In the genomic region with DNA sequence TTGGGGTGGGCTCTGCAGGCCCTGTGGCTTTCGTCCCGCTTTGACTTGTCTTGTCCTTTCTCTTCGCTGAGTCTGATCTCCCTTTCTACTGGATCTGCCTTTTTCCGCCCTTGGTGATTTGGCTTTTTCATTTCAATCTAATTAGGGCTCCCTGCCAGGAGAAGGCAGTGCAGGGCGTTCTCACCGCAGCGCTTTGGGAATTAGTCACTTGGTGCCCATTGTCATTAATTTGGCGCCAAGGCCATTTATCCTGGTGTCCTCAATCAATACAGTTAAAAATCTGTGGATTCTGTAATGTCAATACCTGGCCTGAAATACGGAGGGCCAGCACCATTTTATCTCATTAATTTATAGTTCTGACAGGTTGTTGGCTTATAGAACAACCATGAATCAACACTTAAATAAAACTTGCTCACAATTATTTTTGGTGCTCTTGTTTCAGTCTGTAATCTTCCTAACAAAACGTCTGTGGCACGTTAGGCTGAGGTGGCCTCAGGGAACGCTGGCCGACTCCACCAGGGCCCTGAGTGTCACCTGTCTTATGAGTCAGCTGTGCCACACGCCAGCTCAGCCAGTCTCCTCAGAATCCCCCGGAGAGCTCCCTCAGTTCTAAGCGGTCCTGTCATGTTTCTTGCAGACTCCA, we compare ENCODE assay signal across 17 cellular contexts.
A peak's percentile ranks its signal among the peaks of the same experiment; 100 is the strongest.
DNase-seq lines count a peak whose midpoint lies in the region; ATAC-seq and TF ChIP-seq lines count a peak whose summit lies in the region.
"Had no signal": no experiment of that assay in that cellular context is flagged by ENCODE, and none has a peak within 500 bp of the region (broad histone marks: within the 10 kb centered on the region; RNA-seq: fewer than 3 reads in every experiment).

No MANE protein-coding gene starts in this region.

- H3K27me3 ChIP-seq in BE2C, result no peaks in the 10 kb centered on the region
- H3K27me3 ChIP-seq: right lobe of liver, SJSA1, uterus had no signal

- peaks cover 35% of the 10 kb centered on the region for H3K4me1 ChIP-seq in BE2C
- H3K4me1 ChIP-seq: right lobe of liver, uterus had no signal

- peak overlapping the region; percentile 19 for H3K4me3 ChIP-seq in BE2C (ENCODE audit: low read depth, low read length)
- H3K4me3 ChIP-seq in astrocyte of the spinal cord (ENCODE audit: low read depth, low read length), result no peak overlapping the region
- H3K4me3 ChIP-seq: right lobe of liver, SJSA1, uterus had no signal

- DNase-seq in BE2C, result peak; percentile 86
- peak; percentile 71 for DNase-seq in H4 (ENCODE audit: low spot score)
- peak; percentile 94 for DNase-seq in NCI-H2171 (lab: John Stamatoyannopoulos, UW)
- DNase-seq in astrocyte of the spinal cord (ENCODE audit: low read depth, low spot score), result peak; percentile 19
- DNase-seq in globus pallidus (ENCODE audit: low spot score), result no peak
- no peak for DNase-seq in activated effector memory CD4-positive, alpha-beta T cell treated with anti-CD3 and anti-CD28 coated beads, Interleukin-2, amount 50 U/mL, for 16 hours
- no peak for DNase-seq in Ammon's horn (ENCODE audit: low spot score)
- DNase-seq: activated naive CD4-positive, alpha-beta T cell treated with anti-CD3 and anti-CD28 coated beads for 36 hours; cerebellar nuclear complex; DND-41; hypothalamus; NCI-H526; right lobe of liver; stimulated activated naive CD4-positive, alpha-beta T cell treated with Interleukin-2 at 50 U/mL for 16 hours; uterus had no signal

- H3K36me3 ChIP-seq in BE2C, result no peaks in the 10 kb centered on the region; the same call in 1 of the 2 replicates
- H3K36me3 ChIP-seq: right lobe of liver, SJSA1, uterus had no signal

- in situ Hi-C loops in astrocyte of the spinal cord (cut with HindIII; ENCODE audit: low sequenced_read_pairs), result no loop called here

- ATAC-seq in HG02970 (IDR thresholded peaks at IDR 0.05; ENCODE audit: low FRiP score, unreplicated experiment), result no peak
- ATAC-seq: right lobe of liver had no signal

- peak; percentile 23; the same call in 1 of the 2 replicates for TF ChIP-seq CTCF in BE2C (IDR thresholded peaks at IDR 0.05; ENCODE audit: low read depth, low read length)
- no peak for TF ChIP-seq CTCF in astrocyte of the spinal cord (IDR thresholded peaks at IDR 0.05; ENCODE audit: low read depth, low read length)

- no peaks in the 10 kb centered on the region for H3K9me3 ChIP-seq in BE2C
- H3K9me3 ChIP-seq: right lobe of liver, SJSA1, uterus had no signal

Comparison
In these comparisons a context has a peak if more than half of its experiments do, and no peak if none do; other contexts are left out.
1. DNase-seq: peak in BE2C (single experiment), H4 (single experiment), NCI-H2171 (single experiment) and astrocyte of the spinal cord (single experiment); none in globus pallidus (single experiment), activated effector memory CD4-positive, alpha-beta T cell treated with anti-CD3 and anti-CD28 coated beads, Interleukin-2, amount 50 U/mL, for 16 hours (single experiment) and Ammon's horn (single experiment).